27 cellular contexts compared by ENCODE assay signal in the genomic region with DNA sequence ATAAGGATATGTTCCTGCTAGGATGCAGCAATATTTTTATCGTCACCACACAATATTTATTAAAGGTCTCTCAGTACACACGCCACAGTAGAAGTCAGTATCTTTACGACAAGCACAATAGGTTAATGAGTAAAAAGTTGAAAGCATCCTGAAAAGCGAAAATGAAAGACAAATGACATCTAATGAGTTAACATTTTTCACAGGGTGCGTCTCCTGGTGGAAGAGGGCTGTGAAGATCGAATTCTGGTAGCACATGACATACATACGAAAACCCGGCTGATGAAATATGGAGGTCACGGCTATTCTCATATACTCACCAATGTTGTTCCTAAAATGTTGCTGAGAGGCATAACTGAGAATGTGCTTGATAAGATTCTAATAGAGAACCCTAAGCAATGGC. TPM values are rescaled to one million over a fixed set of nuclear protein-coding genes. Genes with fewer than 3 reads are reported as not detected.
"Had no signal": no experiment of that assay in that cellular context is flagged by ENCODE, and none has a peak within 500 bp of the region (broad histone marks: within the 10 kb centered on the region; RNA-seq: fewer than 3 reads in every experiment).

No MANE protein-coding gene starts in this region.

- ATAC-seq: effector memory CD8-positive, alpha-beta T cell; esophagus mucosa; gastrocnemius medialis; heart right ventricle; left cardiac atrium; left lung; left ventricle myocardium superior; lower lobe of right lung; mucosa of descending colon had no signal

- H3K9me3 ChIP-seq: colonic mucosa, esophagus squamous epithelium, gastrocnemius medialis, heart right ventricle, left lung, lower lobe of right lung, mucosa of descending colon had no signal

- H3K27ac ChIP-seq: colonic mucosa, epithelial cell of prostate, esophagus squamous epithelium, gastrocnemius medialis, heart right ventricle, left lung, lower lobe of right lung had no signal

- H3K4me1 ChIP-seq: colonic mucosa, esophagus squamous epithelium, gastrocnemius medialis, heart right ventricle, left lung, lower lobe of right lung had no signal

- H3K27me3 Mint-ChIP-seq: dendritic cell treated with granulocyte-macrophage colony-stimulating factor and Interleukin-4, amounts not matched to agents 40 ng/mL and 50 ng/mL, for 4 days; effector memory CD8-positive, alpha-beta T cell had no signal

- H3K4me3 Mint-ChIP-seq: dendritic cell treated with granulocyte-macrophage colony-stimulating factor and Interleukin-4, amounts not matched to agents 40 ng/mL and 50 ng/mL, for 4 days; effector memory CD8-positive, alpha-beta T cell; endodermal cell; mesothelial cell of epicardium had no signal

- H3K36me3 ChIP-seq: colonic mucosa, gastrocnemius medialis had no signal

- H3K4me1 Mint-ChIP-seq: endodermal cell, mesothelial cell of epicardium had no signal

- H3K27me3 ChIP-seq: colonic mucosa, esophagus squamous epithelium, heart right ventricle, left lung had no signal

- DNase-seq: colonic mucosa; cortex of kidney; effector CD8-positive, alpha-beta T cell; effector memory CD8-positive, alpha-beta T cell; endodermal cell; esophagus squamous epithelium; foreskin fibroblast; foreskin melanocyte; gastrocnemius medialis; glutamatergic neuron; head of caudate nucleus; heart right ventricle; hippocampal formation; left cardiac atrium; left lung; left ventricle myocardium superior; lower lobe of right lung; mesenchymal stem cell; mucosa of descending colon had no signal

- H3K9me3 Mint-ChIP-seq: dendritic cell treated with granulocyte-macrophage colony-stimulating factor and Interleukin-4, amounts not matched to agents 40 ng/mL and 50 ng/mL, for 4 days; effector memory CD8-positive, alpha-beta T cell; endodermal cell; mesothelial cell of epicardium had no signal

- H3K4me3 ChIP-seq: colonic mucosa, esophagus squamous epithelium, gastrocnemius medialis, heart right ventricle, left lung, lower lobe of right lung, mucosa of descending colon had no signal

- H3K27ac Mint-ChIP-seq: dendritic cell treated with granulocyte-macrophage colony-stimulating factor and Interleukin-4, amounts not matched to agents 40 ng/mL and 50 ng/mL, for 4 days; effector memory CD8-positive, alpha-beta T cell; endodermal cell; mesothelial cell of epicardium had no signal

- H3K36me3 Mint-ChIP-seq: mesothelial cell of epicardium had no signal

RNA-seq across cellular contexts. Expression of gene C1QL3, which starts 10.8 kb away (rescaled TPM):
- total RNA-seq: colonic mucosa, esophagus mucosa, esophagus squamous epithelium, gastrocnemius medialis, left cardiac atrium, left lung, left ventricle myocardium superior, lower lobe of right lung, lung microvascular endothelial cell, mesenteric fat pad, mesothelial cell of epicardium, myocyte had no signal
- polyA plus RNA-seq: keratinocyte had no signal
